Comparison of ENCODE assay signal across 21 cellular contexts in genomic region chr10:85319826-85320225, GRCh38.
A peak's percentile ranks its signal among the peaks of the same experiment; 100 is the strongest.
DNase-seq lines count a peak whose midpoint lies in the region; ATAC-seq and TF ChIP-seq lines count a peak whose summit lies in the region.
"Had no signal": no experiment of that assay in that cellular context is flagged by ENCODE, and none has a peak within 500 bp of the region (broad histone marks: within the 10 kb centered on the region; RNA-seq: fewer than 3 reads in every experiment).

No MANE protein-coding gene starts in this region.

- no peaks in the 10 kb centered on the region for H3K27me3 Mint-ChIP-seq in natural killer cell (ENCODE audit: low read depth in 2 of 2)
- H3K27me3 Mint-ChIP-seq: activated CD8-positive, alpha-beta T cell treated with anti-CD3 and anti-CD28 coated beads for 36 hours; activated naive CD4-positive, alpha-beta T cell treated with anti-CD3 and anti-CD28 coated beads, Interleukin-2, amount 10 ng/mL, durations not matched to agents 7 days and 5 days; stimulated activated naive B cell treated with anti-CD40 and anti-IgM and Interleukin-4, amounts not matched to agents 10 μg/mL and 1 μg/mL and 100 μg/mL, for 72 hours had no signal

- H3K4me3 ChIP-seq in WERI-Rb-1 (ENCODE audit: low read depth, low read length) (no peak overlapping the region), foreskin fibroblast (ENCODE audit: low read depth in 1 of 2, low read length in 2 of 2) (no peak overlapping the region), mucosa of descending colon (no peak overlapping the region)
- H3K4me3 ChIP-seq: coronary artery, tibial artery had no signal

- no peaks in the 10 kb centered on the region for H3K4me1 Mint-ChIP-seq in natural killer cell
- H3K4me1 Mint-ChIP-seq: activated naive CD4-positive, alpha-beta T cell treated with anti-CD3 and anti-CD28 coated beads, Interleukin-2, amount 10 ng/mL, durations not matched to agents 7 days and 5 days; stimulated activated naive B cell treated with anti-CD40 and anti-IgM and Interleukin-4, amounts not matched to agents 10 μg/mL and 1 μg/mL and 100 μg/mL, for 72 hours; WTC11 had no signal

- ATAC-seq in natural killer cell (no peak), mucosa of descending colon (no peak)
- ATAC-seq: activated CD8-positive, alpha-beta T cell treated with anti-CD3 and anti-CD28 coated beads for 36 hours; activated T-cell treated with anti-CD3 and anti-CD28 coated beads, Interleukin-2, amount 50 U/mL, for 4 hours; sciatic nerve; stimulated activated naive B cell treated with anti-CD40 and anti-IgM and Interleukin-4, amounts not matched to agents 10 μg/mL and 1 μg/mL and 100 μg/mL, for 72 hours; WTC11 had no signal

- H3K27ac Mint-ChIP-seq in natural killer cell: no peak overlapping the region
- H3K27ac Mint-ChIP-seq: activated CD8-positive, alpha-beta T cell treated with anti-CD3 and anti-CD28 coated beads for 36 hours; activated naive CD4-positive, alpha-beta T cell treated with anti-CD3 and anti-CD28 coated beads, Interleukin-2, amount 10 ng/mL, durations not matched to agents 7 days and 5 days; stimulated activated naive B cell treated with anti-CD40 and anti-IgM and Interleukin-4, amounts not matched to agents 10 μg/mL and 1 μg/mL and 100 μg/mL, for 72 hours; WTC11 had no signal

- no peak overlapping the region for H3K4me3 Mint-ChIP-seq in natural killer cell
- H3K4me3 Mint-ChIP-seq: activated CD8-positive, alpha-beta T cell treated with anti-CD3 and anti-CD28 coated beads for 36 hours; activated naive CD4-positive, alpha-beta T cell treated with anti-CD3 and anti-CD28 coated beads, Interleukin-2, amount 10 ng/mL, durations not matched to agents 7 days and 5 days; activated T-cell treated with anti-CD3 and anti-CD28 coated beads, Interleukin-2, amount 50 U/mL, for 4 hours; stimulated activated naive B cell treated with anti-CD40 and anti-IgM and Interleukin-4, amounts not matched to agents 10 μg/mL and 1 μg/mL and 100 μg/mL, for 72 hours; WTC11 had no signal

- intact Hi-C loops in head of caudate nucleus (cut with DNase I): no loop called here
- intact Hi-C loops in natural killer cell (cut with micrococcal nuclease): no loop called here
- intact Hi-C loops in mucosa of descending colon (cut with DNase I, micrococcal nuclease): no loop called here

- H3K9me3 Mint-ChIP-seq in natural killer cell: peaks cover 3 to 13% of the 10 kb centered on the region in 2 donors
- H3K9me3 Mint-ChIP-seq: activated CD8-positive, alpha-beta T cell treated with anti-CD3 and anti-CD28 coated beads for 36 hours; activated naive CD4-positive, alpha-beta T cell treated with anti-CD3 and anti-CD28 coated beads, Interleukin-2, amount 10 ng/mL, durations not matched to agents 7 days and 5 days; activated T-cell treated with anti-CD3 and anti-CD28 coated beads, Interleukin-2, amount 50 U/mL, for 4 hours; WTC11 had no signal

- peak overlapping the region; percentile 78 for H3K27ac ChIP-seq in WERI-Rb-1
- H3K27ac ChIP-seq: coronary artery, neutrophil, tibial artery had no signal

- DNase-seq in WERI-Rb-1: peak; percentile 18
- DNase-seq in head of caudate nucleus: peak; percentile 13 to 87 (median 70)
- peak; percentile 6 for DNase-seq in left kidney (ENCODE audit: low read depth, low spot score)
- DNase-seq in superior temporal gyrus (ENCODE audit: extremely low spot score): peak; percentile 79
- DNase-seq in foreskin fibroblast: no peak
- DNase-seq in natural killer cell: no peak
- no peak for DNase-seq in mucosa of descending colon
- DNase-seq: activated CD8-positive, alpha-beta T cell treated with anti-CD3 and anti-CD28 coated beads for 36 hours; activated naive CD4-positive, alpha-beta T cell treated with anti-CD3 and anti-CD28 coated beads, Interleukin-2, amount 10 ng/mL, durations not matched to agents 7 days and 5 days; activated T-cell treated with anti-CD3 and anti-CD28 coated beads, Interleukin-2, amount 50 U/mL, for 4 hours; AML-193; Karpas-422; NCI-H1092 treated with DMSO at 0.1 percent for 48 hours; OCI-M1; stimulated activated naive B cell treated with anti-CD40 and anti-IgM and Interleukin-4, amounts not matched to agents 10 μg/mL and 1 μg/mL and 100 μg/mL, for 72 hours; T-helper 2 cell; tibial artery had no signal

- H3K4me1 ChIP-seq in mucosa of descending colon (ENCODE audit: low read depth): no peaks in the 10 kb centered on the region
- H3K4me1 ChIP-seq: tibial artery had no signal

- TF ChIP-seq CTCF in WERI-Rb-1 (IDR thresholded peaks at IDR 0.05; ENCODE audit: low read depth, low read length): no peak
- TF ChIP-seq CTCF in foreskin fibroblast (IDR thresholded peaks at IDR 0.05; ENCODE audit: low read depth, low read length): no peak
- no peak for TF ChIP-seq CTCF in natural killer cell (IDR thresholded peaks at IDR 0.05)
- no peak for TF ChIP-seq CTCF in mucosa of descending colon (IDR thresholded peaks at IDR 0.05)

- H3K36me3 ChIP-seq in WERI-Rb-1: no peaks in the 10 kb centered on the region
- H3K36me3 ChIP-seq in mucosa of descending colon (ENCODE audit: low read depth): no peaks in the 10 kb centered on the region
- H3K36me3 ChIP-seq: neutrophil, tibial artery had no signal

- H3K27me3 ChIP-seq in WERI-Rb-1 (ENCODE audit: insufficient read depth, low read depth, severe bottlenecking): no peaks in the 10 kb centered on the region
- H3K27me3 ChIP-seq: neutrophil, tibial artery had no signal

- no peaks in the 10 kb centered on the region for H3K9me3 ChIP-seq in WERI-Rb-1 (ENCODE audit: severe bottlenecking)
- H3K9me3 ChIP-seq in mucosa of descending colon: no peaks in the 10 kb centered on the region
- H3K9me3 ChIP-seq: neutrophil, tibial artery had no signal

- no peaks in the 10 kb centered on the region for H3K36me3 Mint-ChIP-seq in natural killer cell
- H3K36me3 Mint-ChIP-seq: activated naive CD4-positive, alpha-beta T cell treated with anti-CD3 and anti-CD28 coated beads, Interleukin-2, amount 10 ng/mL, durations not matched to agents 7 days and 5 days; stimulated activated naive B cell treated with anti-CD40 and anti-IgM and Interleukin-4, amounts not matched to agents 10 μg/mL and 1 μg/mL and 100 μg/mL, for 72 hours; WTC11 had no signal

Comparison
In these comparisons a context has a peak if more than half of its experiments do, and no peak if none do; other contexts are left out.
1. DNase-seq: peak in WERI-Rb-1 (single experiment), head of caudate nucleus (42 of 42), left kidney (single experiment) and superior temporal gyrus (single experiment); none in foreskin fibroblast (0 of 2), natural killer cell (single experiment) and mucosa of descending colon (0 of 3).